13 cellular contexts compared by ENCODE assay signal in genomic region chr1:112723511-112723839, GRCh38. TPM values are rescaled to one million over a fixed set of nuclear protein-coding genes. Genes with fewer than 3 reads are reported as not detected.
DNase-seq lines count a peak whose midpoint lies in the region; ATAC-seq and TF ChIP-seq lines count a peak whose summit lies in the region.
"Had no signal": no experiment of that assay in that cellular context is flagged by ENCODE, and none has a peak within 500 bp of the region (broad histone marks: within the 10 kb centered on the region; RNA-seq: fewer than 3 reads in every experiment).

No MANE protein-coding gene starts in this region.

- no peak for TF ChIP-seq EP300 in upper lobe of left lung (IDR thresholded peaks at IDR 0.05)

- H3K4me1 ChIP-seq in BLaER1 (peaks cover 6% of the 10 kb centered on the region), endodermal cell (ENCODE audit: control insufficient read depth, insufficient read depth, low read length) (peaks cover 9% of the 10 kb centered on the region), upper lobe of left lung (peaks cover 9 to 19% (median 13%) of the 10 kb centered on the region in 4 donors)

- H3K4me2 ChIP-seq in BLaER1 = peak overlapping the region; percentile 52; the same call in 1 of the 2 replicates

- ATAC-seq in GM18870 (IDR thresholded peaks at IDR 0.05; ENCODE audit: unreplicated experiment) (no peak), upper lobe of left lung (ENCODE audit: low FRiP score in 2 of 2) (no peak)

- TF ChIP-seq CTCF in endodermal cell (conservative IDR thresholded peaks at IDR 0.05) (no peak), neural crest cell (conservative IDR thresholded peaks at IDR 0.05) (no peak), upper lobe of left lung (IDR thresholded peaks at IDR 0.05) (no peak)

- TF ChIP-seq POLR2A in upper lobe of left lung (IDR thresholded peaks at IDR 0.05) = no peak

- H3K4me3 Mint-ChIP-seq in endodermal cell (peak overlapping the region; percentile 45), neural crest cell (peak overlapping the region; percentile 68)
- H3K4me3 Mint-ChIP-seq: activated T-helper 1 cell treated with anti-CD3 and anti-CD28 coated beads, Interleukin-12 subunit alpha, Interleukin-12 subunit beta, Interleukin-2, Interleukin-4 antibody, amounts not matched to agents 30 ng/mL and 10 ng/mL and 1 ng/mL, durations not matched to agents 14 hours and 24 hours and 36 hours had no signal

- H3K4me1 Mint-ChIP-seq in endodermal cell (peaks cover 46% of the 10 kb centered on the region), neural crest cell (peaks cover 36% of the 10 kb centered on the region)

- H3K27ac Mint-ChIP-seq in endodermal cell (peak overlapping the region; percentile 2), neural crest cell (ENCODE audit: unreplicated experiment) (peak overlapping the region; percentile 90)
- H3K27ac Mint-ChIP-seq: activated T-helper 1 cell treated with anti-CD3 and anti-CD28 coated beads, Interleukin-12 subunit alpha, Interleukin-12 subunit beta, Interleukin-2, Interleukin-4 antibody, amounts not matched to agents 30 ng/mL and 10 ng/mL and 1 ng/mL, durations not matched to agents 14 hours and 24 hours and 36 hours had no signal

- H3K9me3 ChIP-seq in BLaER1 = no peaks in the 10 kb centered on the region
- no peaks in the 10 kb centered on the region for H3K9me3 ChIP-seq in endodermal cell (ENCODE audit: control insufficient read depth, low read length)
- H3K9me3 ChIP-seq in upper lobe of left lung = no peaks in the 10 kb centered on the region

- H3K36me3 ChIP-seq in BLaER1 (no peaks in the 10 kb centered on the region), H7 (replicated peaks; ENCODE audit: control insufficient read depth, insufficient read depth, low read length) (no peaks in the 10 kb centered on the region), endodermal cell (ENCODE audit: control insufficient read depth, insufficient read depth, low read length) (no peaks in the 10 kb centered on the region), upper lobe of left lung (no peaks in the 10 kb centered on the region)

- H3K36me3 Mint-ChIP-seq in endodermal cell (ENCODE audit: low read depth) (no peaks in the 10 kb centered on the region), neural crest cell (ENCODE audit: low read depth) (no peaks in the 10 kb centered on the region)

- H3K9me3 Mint-ChIP-seq in endodermal cell = peaks cover 3% of the 10 kb centered on the region
- H3K9me3 Mint-ChIP-seq in neural crest cell = no peaks in the 10 kb centered on the region
- H3K9me3 Mint-ChIP-seq: activated T-helper 1 cell treated with anti-CD3 and anti-CD28 coated beads, Interleukin-12 subunit alpha, Interleukin-12 subunit beta, Interleukin-2, Interleukin-4 antibody, amounts not matched to agents 30 ng/mL and 10 ng/mL and 1 ng/mL, durations not matched to agents 14 hours and 24 hours and 36 hours had no signal

- no peaks in the 10 kb centered on the region for H3K27me3 ChIP-seq in BLaER1
- peaks cover 42% of the 10 kb centered on the region for H3K27me3 ChIP-seq in H7 (ENCODE audit: control insufficient read depth, insufficient read depth, low read length)
- H3K27me3 ChIP-seq in endodermal cell (ENCODE audit: control insufficient read depth, insufficient read depth, low read length, poor library complexity, severe bottlenecking) = peaks cover 28% of the 10 kb centered on the region
- H3K27me3 ChIP-seq in upper lobe of left lung = peaks cover 0 to 4% (median 0%) of the 10 kb centered on the region in 4 donors

- H3K4me3 ChIP-seq in BLaER1 (no peak overlapping the region), H7 (ENCODE audit: insufficient read depth, low read depth, low read length) (peak overlapping the region; percentile 45; the same call in 1 of the 2 replicates), endodermal cell (ENCODE audit: low read length) (no peak overlapping the region), upper lobe of left lung (no peak overlapping the region)

- H3K27ac ChIP-seq in BLaER1 (no peak overlapping the region), endodermal cell (ENCODE audit: low read depth, low read length) (no peak overlapping the region), upper lobe of left lung (no peak overlapping the region)

- WGBS in endodermal cell (ENCODE audit: insufficient coverage in 1 of 2, insufficient read length in 1 of 2), 2 experiments = 81 to 82% methylated on average over 4 to 8 of the region's 8 CpGs
- WGBS in upper lobe of left lung, 2 donors = 79 to 86% methylated on average over 8 of the region's 8 CpGs

- H3K9ac ChIP-seq in BLaER1 (no peak overlapping the region), endodermal cell (ENCODE audit: extremely low read depth, low read length, poor library complexity, severe bottlenecking) (no peak overlapping the region)

- DNase-seq in H7 = no peak
- no peak for DNase-seq in endodermal cell
- DNase-seq in neural crest cell (ENCODE audit: low read depth, low spot score) = no peak
- no peak for DNase-seq in EL
- DNase-seq in upper lobe of left lung = no peak
- DNase-seq: activated CD4-positive, alpha-beta T cell treated with anti-CD3 and anti-CD28 coated beads, Interleukin-2, amount 50 U/mL, for 1 hour; cerebellar nuclear complex; NCI-H187 treated with DMSO at 0.1 percent for 48 hours; stimulated activated CD4-positive, alpha-beta T cell treated with anti-CD3 and anti-CD28 coated beads, Interleukin-1b, Interleukin-23, amount 100 ng/mL, for 48 hours; T-helper 9 cell had no signal

- H3K27me3 Mint-ChIP-seq in endodermal cell (ENCODE audit: insufficient read depth) (peaks cover 55% of the 10 kb centered on the region), neural crest cell (ENCODE audit: low read depth) (peaks cover 12% of the 10 kb centered on the region)

- no peaks in the 10 kb centered on the region for H4K20me1 ChIP-seq in BLaER1

RNA-seq across cellular contexts. Expression of gene PPM1J, which starts 8.3 kb away (rescaled TPM):
- 4.6 and 7.7 TPM in 2 replicates for total RNA-seq in H7 (2014; rRNA removed; shearing (Covaris generic))
- total RNA-seq in endodermal cell (1 to 10 TPM; 3.1 to 5.7 TPM), neural crest cell (1.1 and 1.4 TPM in 2 replicates), upper lobe of left lung (under 1 TPM in 5 of 6 donors, not detected in 1; 0.55 to 0.91 (median 0.74) TPM)
- 3.6 TPM for polyA plus RNA-seq in endodermal cell (2013, experiment 1 of 2)
- polyA plus RNA-seq in endodermal cell (2013, experiment 2 of 2) = 1.7 TPM

RNA-seq across cellular contexts. Expression of gene RHOC, which starts 16.5 kb away (rescaled TPM):
- total RNA-seq in H7 (2014; rRNA removed; shearing (Covaris generic)) = 71.9 and 121 TPM in 2 replicates
- total RNA-seq in endodermal cell (100 to 1,000 TPM; 168 to 171 TPM), neural crest cell (114 and 125 TPM in 2 replicates), upper lobe of left lung (100 to 1,000 TPM in 5 of 6 donors, 10 to 100 TPM in 1; 80.9 to 218 (median 132) TPM)
- polyA plus RNA-seq in endodermal cell (2013, experiment 1 of 2) = 115 TPM
- polyA plus RNA-seq in endodermal cell (2013, experiment 2 of 2) = 123 TPM

RNA-seq across cellular contexts. Expression of gene MOV10, which starts 49.0 kb away (rescaled TPM):
- total RNA-seq in H7 (2014; rRNA removed; shearing (Covaris generic)) = 54.5 and 57.1 TPM in 2 replicates
- total RNA-seq in endodermal cell (100 to 1,000 TPM; 113 to 124 TPM), neural crest cell (74.9 and 77.2 TPM in 2 replicates), upper lobe of left lung (100 to 1,000 TPM in 2 of 6 donors, 10 to 100 TPM in 4; 26.5 to 161 (median 56.0) TPM)
- 47.9 TPM for polyA plus RNA-seq in endodermal cell (2013, experiment 1 of 2)
- polyA plus RNA-seq in endodermal cell (2013, experiment 2 of 2) = 41.0 TPM
